8 cellular contexts compared by ENCODE assay signal in the genomic region with DNA sequence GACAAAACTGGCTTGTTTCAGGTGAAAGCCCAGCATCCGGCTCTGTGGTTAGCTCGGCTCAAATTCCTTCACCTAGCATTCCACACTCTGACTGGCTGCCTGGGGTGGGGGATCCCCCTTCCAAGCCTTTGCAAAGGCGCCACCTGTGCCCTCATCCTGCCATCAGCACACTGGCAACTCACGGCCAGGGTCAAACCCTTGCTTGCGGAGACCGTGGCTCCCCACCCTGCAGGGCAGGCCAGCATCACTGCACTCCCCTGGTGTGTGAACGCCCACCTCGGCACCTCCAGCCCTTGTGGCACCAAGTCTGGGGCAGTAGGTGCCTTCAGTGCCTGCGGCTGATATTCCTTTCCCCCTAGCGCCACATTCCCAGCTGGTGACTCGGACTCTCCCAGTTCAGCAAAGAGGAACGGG.
DNase-seq lines count a peak whose midpoint lies in the region; ATAC-seq and FAIRE-seq lines count a peak whose summit lies in the region.

No MANE protein-coding gene starts in this region.

- H3K36me3 ChIP-seq in HUES48 (ENCODE audit: control insufficient read depth, insufficient read depth, low read length), result peaks cover 45% of the 10 kb centered on the region

- H3K9ac ChIP-seq in HUES48 (ENCODE audit: low read depth, low read length), result no peak overlapping the region

- H3K9me3 ChIP-seq in HUES48 (ENCODE audit: control insufficient read depth, insufficient read depth, low read length), result no peaks in the 10 kb centered on the region
- H3K9me3 ChIP-seq in iPS-18c (ENCODE audit: control insufficient read depth, insufficient read depth, low read length), result no peaks in the 10 kb centered on the region

- CTCF ChIA-PET in activated naive CD4-positive, alpha-beta T cell treated with anti-CD3 and anti-CD28 coated beads, Interleukin-2, amount 10 ng/mL, durations not matched to agents 7 days and 5 days (lab: Charles Lee), result interaction anchor here (1.5 kb wide), 1 partner anchor 9 kb away, joined by 3 read pairs; no protein-coding TSS in a partner anchor

- peak overlapping the region; percentile 87 for H3K4me3 ChIP-seq in HUES48 (ENCODE audit: low read depth, low read length)
- H3K4me3 ChIP-seq in iPS-18c (ENCODE audit: insufficient read depth, low read depth, low read length), result peak overlapping the region; percentile 98

- ATAC-seq in GM21390 (IDR thresholded peaks at IDR 0.05; ENCODE audit: unreplicated experiment), result no peak

- peaks cover 11% of the 10 kb centered on the region; the same call in 1 of the 2 replicates for H3K4me1 ChIP-seq in HUES48 (ENCODE audit: control insufficient read depth, insufficient read depth, low read length)

- no peaks in the 10 kb centered on the region for H3K9me3 Mint-ChIP-seq in activated naive CD4-positive, alpha-beta T cell treated with anti-CD3 and anti-CD28 coated beads, Interleukin-2, amount 10 ng/mL, durations not matched to agents 7 days and 5 days
- H3K9me3 Mint-ChIP-seq in stimulated activated naive CD8-positive, alpha-beta T cell treated with anti-CD3 and anti-CD28 coated beads, Interleukin-15, Interleukin-2, amounts not matched to agents 100 ng/mL and 50 ng/mL, for 24 hours, result no peaks in the 10 kb centered on the region

- H3K4me1 Mint-ChIP-seq in activated naive CD4-positive, alpha-beta T cell treated with anti-CD3 and anti-CD28 coated beads, Interleukin-2, amount 10 ng/mL, durations not matched to agents 7 days and 5 days, result peaks cover 44% of the 10 kb centered on the region
- H3K4me1 Mint-ChIP-seq in stimulated activated naive CD8-positive, alpha-beta T cell treated with anti-CD3 and anti-CD28 coated beads, Interleukin-15, Interleukin-2, amounts not matched to agents 100 ng/mL and 50 ng/mL, for 24 hours (ENCODE audit: low read depth), result peaks cover 42% of the 10 kb centered on the region

- H3K27me3 Mint-ChIP-seq in activated naive CD4-positive, alpha-beta T cell treated with anti-CD3 and anti-CD28 coated beads, Interleukin-2, amount 10 ng/mL, durations not matched to agents 7 days and 5 days, result no peaks in the 10 kb centered on the region
- H3K27me3 Mint-ChIP-seq in stimulated activated naive CD8-positive, alpha-beta T cell treated with anti-CD3 and anti-CD28 coated beads, Interleukin-15, Interleukin-2, amounts not matched to agents 100 ng/mL and 50 ng/mL, for 24 hours, result no peaks in the 10 kb centered on the region

- H3K36me3 Mint-ChIP-seq in activated naive CD4-positive, alpha-beta T cell treated with anti-CD3 and anti-CD28 coated beads, Interleukin-2, amount 10 ng/mL, durations not matched to agents 7 days and 5 days, result peaks cover 25% of the 10 kb centered on the region
- H3K36me3 Mint-ChIP-seq in stimulated activated naive CD8-positive, alpha-beta T cell treated with anti-CD3 and anti-CD28 coated beads, Interleukin-15, Interleukin-2, amounts not matched to agents 100 ng/mL and 50 ng/mL, for 24 hours (ENCODE audit: low read depth), result peaks cover 22% of the 10 kb centered on the region

- peak overlapping the region; percentile 99 for H3K4me3 Mint-ChIP-seq in activated naive CD4-positive, alpha-beta T cell treated with anti-CD3 and anti-CD28 coated beads, Interleukin-2, amount 10 ng/mL, durations not matched to agents 7 days and 5 days
- peak overlapping the region; percentile 97 for H3K4me3 Mint-ChIP-seq in stimulated activated naive CD8-positive, alpha-beta T cell treated with anti-CD3 and anti-CD28 coated beads, Interleukin-15, Interleukin-2, amounts not matched to agents 100 ng/mL and 50 ng/mL, for 24 hours

- H3K27me3 ChIP-seq in HUES48 (ENCODE audit: control insufficient read depth, insufficient read depth, low read length), result no peaks in the 10 kb centered on the region

- DNase-seq in activated naive CD4-positive, alpha-beta T cell treated with anti-CD3 and anti-CD28 coated beads, Interleukin-2, amount 10 ng/mL, durations not matched to agents 7 days and 5 days, result peak; percentile 40
- DNase-seq in HTR-8/SVneo (ENCODE audit: insufficient read length, low spot score) (no peak), medulla oblongata (ENCODE audit: extremely low spot score) (no peak), NCI-H146 treated with DMSO at 0.1 percent for 48 hours (lab: John Stamatoyannopoulos, UW; ENCODE audit: unreplicated experiment) (no peak)

- FAIRE-seq in HTR-8/SVneo (lab: Jason Lieb, UNC), result no peak

- peak overlapping the region; percentile 93 for H3K27ac Mint-ChIP-seq in activated naive CD4-positive, alpha-beta T cell treated with anti-CD3 and anti-CD28 coated beads, Interleukin-2, amount 10 ng/mL, durations not matched to agents 7 days and 5 days
- H3K27ac Mint-ChIP-seq in stimulated activated naive CD8-positive, alpha-beta T cell treated with anti-CD3 and anti-CD28 coated beads, Interleukin-15, Interleukin-2, amounts not matched to agents 100 ng/mL and 50 ng/mL, for 24 hours, result peak overlapping the region; percentile 52

- peak overlapping the region; percentile 86 for H3K27ac ChIP-seq in HUES48 (ENCODE audit: low read depth, low read length)
